ENCODE assay signal across 33 cellular contexts in genomic region chr7:1218541-1219165, GRCh38. TPM values are rescaled to one million over a fixed set of nuclear protein-coding genes. Genes with fewer than 3 reads are reported as not detected.
"Had no signal": no experiment of that assay in that cellular context is flagged by ENCODE, and none has a peak within 500 bp of the region (broad histone marks: within the 10 kb centered on the region; RNA-seq: fewer than 3 reads in every experiment).

No MANE protein-coding gene starts in this region.

- H3K9ac ChIP-seq: KMS-11 had no signal

- H3K4me3 ChIP-seq: adrenal gland, body of pancreas, breast epithelium, SJSA1 had no signal

- H3K4me2 ChIP-seq: KMS-11 had no signal

- ATAC-seq: activated CD4-positive, alpha-beta T cell treated with anti-CD3 and anti-CD28 coated beads for 36 hours; activated CD4-positive, CD25-positive, alpha-beta regulatory T cell treated with anti-CD3 and anti-CD28 coated beads, Interleukin-2, amount 50 U/mL, for 24 hours; activated CD8-positive, alpha-beta T cell treated with anti-CD3 and anti-CD28 coated beads, Interleukin-2, amount 10 ng/mL, durations not matched to agents 7 days and 5 days; activated naive CD4-positive, alpha-beta T cell treated with anti-CD3 and anti-CD28 coated beads, Interleukin-2, amount 50 U/mL, for 72 hours; body of pancreas had no signal

- DNase-seq: activated CD4-positive, alpha-beta T cell treated with anti-CD3 and anti-CD28 coated beads for 36 hours; activated CD4-positive, alpha-beta T cell treated with anti-CD3 and anti-CD28 coated beads, Interleukin-2, amount 10 ng/mL, durations not matched to agents 7 days and 5 days; activated CD4-positive, alpha-beta T cell treated with anti-CD3 and anti-CD28 coated beads, Interleukin-2, amount 50 U/mL, for 48 hours; activated CD8-positive, alpha-beta T cell treated with anti-CD3 and anti-CD28 coated beads, Interleukin-2, amount 10 ng/mL, durations not matched to agents 7 days and 5 days; activated gamma-delta T cell; activated naive CD4-positive, alpha-beta T cell treated with Interleukin-2 at 50 U/mL for 16 hours; activated T-cell treated with anti-CD3 and anti-CD28 coated beads, Interleukin-2, amount 50 U/mL, for 24 hours; adrenal gland; body of pancreas; NCI-H1092 treated with DMSO at 0.1 percent for 48 hours; NCI-H1417; NCI-H187 treated with DMSO at 0.1 percent for 48 hours; NCI-H2081; NCI-H2227 treated with DMSO at 0.1 percent for 48 hours; NCI-H446; NCI-H510A treated with DMSO at 0.1 percent for 48 hours; NCI-H526 treated with DMSO at 0.1 percent for 48 hours; NCI-H774; SHP77 treated with DMSO at 0.1 percent for 48 hours; SW 1271; T-helper 1 cell; T1000 had no signal

- H3K27ac ChIP-seq: adrenal gland, body of pancreas, breast epithelium, KMS-11, SJSA1 had no signal

- H3K4me1 ChIP-seq: adrenal gland, body of pancreas, breast epithelium, SJSA1 had no signal

- H3K4me3 Mint-ChIP-seq: activated CD4-positive, alpha-beta T cell treated with anti-CD3 and anti-CD28 coated beads for 36 hours; activated CD4-positive, alpha-beta T cell treated with anti-CD3 and anti-CD28 coated beads, Interleukin-2, amount 10 ng/mL, durations not matched to agents 7 days and 5 days; activated CD8-positive, alpha-beta T cell treated with anti-CD3 and anti-CD28 coated beads, Interleukin-2, amount 10 ng/mL, durations not matched to agents 7 days and 5 days; activated T-cell treated with anti-CD3 and anti-CD28 coated beads, Interleukin-2, amount 50 U/mL, for 24 hours had no signal

- H3K36me3 ChIP-seq: adrenal gland, breast epithelium, SJSA1 had no signal

- H3K4me1 Mint-ChIP-seq: activated CD4-positive, alpha-beta T cell treated with anti-CD3 and anti-CD28 coated beads for 36 hours; activated CD4-positive, alpha-beta T cell treated with anti-CD3 and anti-CD28 coated beads, Interleukin-2, amount 10 ng/mL, durations not matched to agents 7 days and 5 days had no signal

- H3K9me3 ChIP-seq: adrenal gland, body of pancreas, breast epithelium, SJSA1 had no signal

- H3K9me3 Mint-ChIP-seq: activated CD4-positive, alpha-beta T cell treated with anti-CD3 and anti-CD28 coated beads, Interleukin-2, amount 10 ng/mL, durations not matched to agents 7 days and 5 days; activated naive CD4-positive, alpha-beta T cell treated with anti-CD3 and anti-CD28 coated beads, Interleukin-2, amount 50 U/mL, for 72 hours; activated T-cell treated with anti-CD3 and anti-CD28 coated beads, Interleukin-2, amount 50 U/mL, for 24 hours; activated T-helper 2 cell treated with anti-CD3 and anti-CD28 coated beads, Interferon-gamma antibody, Interleukin-2, Interleukin-4, amounts not matched to agents 10 μg/mL and 5 μg/mL and 100 μg/mL, durations not matched to agents 14 hours and 24 hours and 36 hours had no signal

- FAIRE-seq: astrocyte had no signal

- H3K27ac Mint-ChIP-seq: activated CD4-positive, alpha-beta T cell treated with anti-CD3 and anti-CD28 coated beads for 36 hours; activated CD4-positive, alpha-beta T cell treated with anti-CD3 and anti-CD28 coated beads, Interleukin-2, amount 10 ng/mL, durations not matched to agents 7 days and 5 days; activated CD8-positive, alpha-beta T cell treated with anti-CD3 and anti-CD28 coated beads, Interleukin-2, amount 10 ng/mL, durations not matched to agents 7 days and 5 days; activated naive CD4-positive, alpha-beta T cell treated with anti-CD3 and anti-CD28 coated beads, Interleukin-2, amount 50 U/mL, for 72 hours; activated T-cell treated with anti-CD3 and anti-CD28 coated beads, Interleukin-2, amount 50 U/mL, for 24 hours; activated T-helper 2 cell treated with anti-CD3 and anti-CD28 coated beads, Interferon-gamma antibody, Interleukin-2, Interleukin-4, amounts not matched to agents 10 μg/mL and 5 μg/mL and 100 μg/mL, durations not matched to agents 14 hours and 24 hours and 36 hours had no signal

RNA-seq across cellular contexts. Expression of gene UNCX, which starts 14.0 kb away (rescaled TPM):
- total RNA-seq: activated CD4-positive, alpha-beta T cell treated with anti-CD3 and anti-CD28 coated beads for 36 hours; activated CD4-positive, alpha-beta T cell treated with anti-CD3 and anti-CD28 coated beads, Interleukin-2, amount 10 ng/mL, durations not matched to agents 7 days and 5 days; activated CD8-positive, alpha-beta T cell treated with anti-CD3 and anti-CD28 coated beads, Interleukin-2, amount 10 ng/mL, durations not matched to agents 7 days and 5 days; activated naive CD4-positive, alpha-beta T cell treated with anti-CD3 and anti-CD28 coated beads, Interleukin-2, amount 50 U/mL, for 72 hours; activated T-helper 2 cell treated with anti-CD3 and anti-CD28 coated beads, Interferon-gamma antibody, Interleukin-2, Interleukin-4, amounts not matched to agents 10 μg/mL and 5 μg/mL and 100 μg/mL, durations not matched to agents 14 hours and 24 hours and 36 hours; adrenal gland; astrocyte; body of pancreas; breast epithelium; cardiac septum; LHCN-M2; RPMI7951; SJSA1; T-helper 2 cell treated with Interferon-gamma antibody and Interleukin-4, amounts not matched to agents 100 ng/mL and 5 ng/mL, for 36 hours had no signal
- polyA plus RNA-seq: adrenal gland had no signal
